Comparison of ENCODE assay signal across 20 cellular contexts in genomic region chr10:26792780-26793495, GRCh38.
DNase-seq lines count a peak whose midpoint lies in the region; ATAC-seq, FAIRE-seq and TF ChIP-seq lines count a peak whose summit lies in the region.
"Had no signal": no experiment of that assay in that cellular context is flagged by ENCODE, and none has a peak within 500 bp of the region (broad histone marks: within the 10 kb centered on the region; RNA-seq: fewer than 3 reads in every experiment).

No MANE protein-coding gene starts in this region.

- no peak overlapping the region for H3K9ac ChIP-seq in GM12878 (ENCODE audit: control insufficient read depth, insufficient read depth, low read length)
- H3K9ac ChIP-seq: KMS-11 had no signal

- TF ChIP-seq CTCF in GM12878 (IDR thresholded peaks at IDR 0.05 in 2 of 3, conservative IDR thresholded peaks at IDR 0.05 in 1 of 3; ENCODE audit: control insufficient read depth in 2 of 3, extremely low read depth in 1 of 3, insufficient read depth in 1 of 3, low read depth in 3 of 3, low read length in 3 of 3), result no peak

- no peak overlapping the region for H3K4me3 Mint-ChIP-seq in activated T-cell treated with anti-CD3 and anti-CD28 coated beads, Interleukin-2, amount 50 U/mL, for 72 hours
- H3K4me3 Mint-ChIP-seq: activated CD8-positive, alpha-beta memory T cell treated with anti-CD3 and anti-CD28 coated beads, Interleukin-2, amount 10 ng/mL, durations not matched to agents 7 days and 5 days; activated naive CD4-positive, alpha-beta T cell treated with anti-CD3 and anti-CD28 coated beads, Interleukin-2, amount 10 ng/mL, durations not matched to agents 7 days and 5 days; CD14-positive monocyte; endodermal cell; WTC11 had no signal

- ATAC-seq in activated T-cell treated with anti-CD3 and anti-CD28 coated beads, Interleukin-2, amount 50 U/mL, for 72 hours (replicated peaks in 1 of 2), result no peak
- ATAC-seq in GM12878 (no peak), GM18873 (IDR thresholded peaks at IDR 0.05; ENCODE audit: low FRiP score, unreplicated experiment) (no peak)
- ATAC-seq: activated CD8-positive, alpha-beta memory T cell treated with anti-CD3 and anti-CD28 coated beads, Interleukin-2, amount 10 ng/mL, durations not matched to agents 7 days and 5 days; gastroesophageal sphincter; psoas muscle; WTC11 had no signal

- TF ChIP-seq POLR2A in GM12878 (IDR thresholded peaks at IDR 0.05; ENCODE audit: low read depth, low read length), result no peak

- H3K36me3 Mint-ChIP-seq in activated T-cell treated with anti-CD3 and anti-CD28 coated beads, Interleukin-2, amount 50 U/mL, for 72 hours (ENCODE audit: insufficient read depth in 2 of 2), result peaks cover 4 to 14% of the 10 kb centered on the region in 2 donors

- peaks cover 27% of the 10 kb centered on the region for H3K4me1 Mint-ChIP-seq in activated T-cell treated with anti-CD3 and anti-CD28 coated beads, Interleukin-2, amount 50 U/mL, for 72 hours (ENCODE audit: low read depth)
- H3K4me1 Mint-ChIP-seq: endodermal cell had no signal

- DNase-seq in activated T-cell treated with anti-CD3 and anti-CD28 coated beads, Interleukin-2, amount 50 U/mL, for 72 hours, result no peak
- DNase-seq in activated T-cell treated with anti-CD3 and anti-CD28 coated beads, Interleukin-2, amount 50 U/mL, for 1 hour, result no peak
- DNase-seq in GM12878 (ENCODE audit: low read depth, low spot score), result no peak
- peak; percentile 60 for DNase-seq in medulla oblongata (ENCODE audit: extremely low spot score)
- DNase-seq in activated CD4-positive, alpha-beta T cell treated with anti-CD3 and anti-CD28 coated beads for 1 hour, result no peak
- DNase-seq in DMS53 treated with DMSO at 0.1 percent for 48 hours (lab: John Stamatoyannopoulos, UW; ENCODE audit: unreplicated experiment), result no peak
- DNase-seq: activated CD8-positive, alpha-beta memory T cell treated with anti-CD3 and anti-CD28 coated beads, Interleukin-2, amount 10 ng/mL, durations not matched to agents 7 days and 5 days; activated naive CD4-positive, alpha-beta T cell treated with anti-CD3 and anti-CD28 coated beads, Interleukin-2, amount 10 ng/mL, durations not matched to agents 7 days and 5 days; endodermal cell; NCI-H1436; NCI-H510A; psoas muscle; stimulated activated CD4-positive, alpha-beta T cell treated with anti-CD3 and anti-CD28 coated beads, Interleukin-15, amount 100 ng/mL, for 24 hours had no signal

- POLR2A ChIA-PET in GM12878 (lab: Charles Lee), result interaction anchor here (1.0 kb wide), 1 partner anchor 12 kb away, joined by 4 read pairs; no protein-coding TSS in a partner anchor

- 0 out of 2 replicates have a peak overlapping the region, but pooled peaks have one; percentile 27 for H3K4me2 ChIP-seq in GM12878 (ENCODE audit: control insufficient read depth, insufficient read depth)
- H3K4me2 ChIP-seq: KMS-11 had no signal

- H3K27ac ChIP-seq in GM12878 (ENCODE audit: control insufficient read depth, insufficient read depth) (peak overlapping the region; percentile 33), temporal lobe (ENCODE audit: low read depth, low read length) (peak overlapping the region; percentile 82)
- H3K27ac ChIP-seq: KMS-11, psoas muscle had no signal

- 96% methylated on average over 2 of the region's 2 CpGs for WGBS in GM12878 (ENCODE audit: insufficient coverage, insufficient replicate concordance, low lambda C conversion rate, missing lambda C conversion rate)

- no peaks in the 10 kb centered on the region for H3K27me3 ChIP-seq in GM12878 (replicated peaks in 1 of 2; ENCODE audit: control insufficient read depth in 2 of 2, insufficient read depth in 2 of 2, low read length in 1 of 2)
- H3K27me3 ChIP-seq: breast epithelium, gastroesophageal sphincter had no signal

- intact Hi-C loops in GM12878 (cut with micrococcal nuclease; ENCODE audit: unreplicated experiment), result no loop called here

- TF ChIP-seq RAD21 in GM12878 (IDR thresholded peaks at IDR 0.05; ENCODE audit: insufficient read depth, low read depth, low read length), result no peak

- peaks cover 33% of the 10 kb centered on the region for H3K9me3 ChIP-seq in GM12878 (replicated peaks; ENCODE audit: control insufficient read depth, insufficient read depth, low read length)
- H3K9me3 ChIP-seq: psoas muscle had no signal

- no peaks in the 10 kb centered on the region for H3K27me3 Mint-ChIP-seq in activated T-cell treated with anti-CD3 and anti-CD28 coated beads, Interleukin-2, amount 50 U/mL, for 72 hours (ENCODE audit: low read depth)
- H3K27me3 Mint-ChIP-seq: activated CD8-positive, alpha-beta memory T cell treated with anti-CD3 and anti-CD28 coated beads, Interleukin-2, amount 10 ng/mL, durations not matched to agents 7 days and 5 days; activated naive CD4-positive, alpha-beta T cell treated with anti-CD3 and anti-CD28 coated beads, Interleukin-2, amount 10 ng/mL, durations not matched to agents 7 days and 5 days had no signal

- no peak overlapping the region for H2AFZ ChIP-seq in GM12878 (ENCODE audit: control insufficient read depth, low read depth, low read length)

- H3K9me3 Mint-ChIP-seq in activated T-cell treated with anti-CD3 and anti-CD28 coated beads, Interleukin-2, amount 50 U/mL, for 72 hours, result peaks cover 0 to 2% of the 10 kb centered on the region in 2 donors

- no peak overlapping the region for H3K4me3 ChIP-seq in GM12878
- H3K4me3 ChIP-seq: breast epithelium, gastroesophageal sphincter, psoas muscle had no signal

- no TSS peak for BruUV-seq in GM12878 (replicated peaks; lab: Mats Ljungman, UMichigan)

- in situ Hi-C loops in GM12878 (cut with MboI), result no loop called here

- CTCF ChIA-PET in GM12878 (lab: Yijun Ruan, JAX), result interaction anchor here (0.7 to 1.4 kb wide), 4 partner anchors 9 to 66 kb away, joined by 3 to 4 read pairs (median 4); no protein-coding TSS in a partner anchor

- FAIRE-seq in GM12878 (lab: Jason Lieb, UNC), result peak; percentile 84

- peaks cover 90% of the 10 kb centered on the region for H3K79me2 ChIP-seq in GM12878 (ENCODE audit: control insufficient read depth, insufficient read depth, low read length)

- H3K27ac Mint-ChIP-seq in activated T-cell treated with anti-CD3 and anti-CD28 coated beads, Interleukin-2, amount 50 U/mL, for 72 hours, result peak overlapping the region; percentile 75
- H3K27ac Mint-ChIP-seq: activated CD8-positive, alpha-beta memory T cell treated with anti-CD3 and anti-CD28 coated beads, Interleukin-2, amount 10 ng/mL, durations not matched to agents 7 days and 5 days; activated naive CD4-positive, alpha-beta T cell treated with anti-CD3 and anti-CD28 coated beads, Interleukin-2, amount 10 ng/mL, durations not matched to agents 7 days and 5 days; endodermal cell; WTC11 had no signal

- TF ChIP-seq EP300 in GM12878 (IDR thresholded peaks at IDR 0.05; ENCODE audit: borderline replicate concordance in 1 of 2, control insufficient read depth in 1 of 2, low read depth in 2 of 2, low read length in 2 of 2), result no peak

- RAD21 ChIA-PET in GM12878 (lab: Charles Lee; ENCODE audit: unreplicated experiment), result interaction anchor here (1.1 to 1.3 kb wide), 2 partner anchors 10 to 69 kb away, joined by 3 to 4 read pairs; no protein-coding TSS in a partner anchor

- no peaks in the 10 kb centered on the region for H4K20me1 ChIP-seq in GM12878 (ENCODE audit: control insufficient read depth, insufficient read depth)

- H3K4me1 ChIP-seq in GM12878 (ENCODE audit: control insufficient read depth, insufficient read depth, low read length), result peaks cover 10% of the 10 kb centered on the region; the same call in 1 of the 2 replicates
- H3K4me1 ChIP-seq: breast epithelium, psoas muscle had no signal

- SMC1A ChIA-PET in GM12878 (lab: Charles Lee; ENCODE audit: uncharacterized antibody, unreplicated experiment), result interaction anchor here (0.7 to 2.4 kb wide), 6 partner anchors 9 to 67 kb away, joined by 3 to 8 read pairs (median 4); no protein-coding TSS in a partner anchor

- peaks cover 2 to 6% of the 10 kb centered on the region in 2 experiments; a peak in 3 of 4 replicates for H3K36me3 ChIP-seq in GM12878 (ENCODE audit: control insufficient read depth in 2 of 2, insufficient read depth in 2 of 2, low read length in 1 of 2)
- H3K36me3 ChIP-seq: breast epithelium, gastroesophageal sphincter had no signal

TF ChIP-seq in GM12878, 131 proteins besides CTCF, POLR2A, EP300 and RAD21:
- TF ChIP-seq TCF7 (IDR thresholded peaks at IDR 0.05; ENCODE audit: borderline replicate concordance), result no peak
- no peak for TF ChIP-seq MYC (IDR thresholded peaks at IDR 0.05; ENCODE audit: insufficient read depth, insufficient read length, insufficient replicate concordance, low read length, severe bottlenecking)
- TF ChIP-seq STAT1 (conservative IDR thresholded peaks at IDR 0.05), result no peak
- no peak for TF ChIP-seq FOXM1 (IDR thresholded peaks at IDR 0.05; ENCODE audit: low read depth, low read length)
- no peak for TF ChIP-seq POU2F2 (IDR thresholded peaks at IDR 0.05; ENCODE audit: borderline replicate concordance, low read depth, low read length)
- TF ChIP-seq CHD1 (IDR thresholded peaks at IDR 0.05; ENCODE audit: low read depth, low read length), result no peak
- no peak for TF ChIP-seq ASH2L (IDR thresholded peaks at IDR 0.05; ENCODE audit: borderline replicate concordance, low read depth)
- TF ChIP-seq RB1 (IDR thresholded peaks at IDR 0.05; ENCODE audit: borderline replicate concordance), result no peak
- TF ChIP-seq BRCA1 (IDR thresholded peaks at IDR 0.05; ENCODE audit: low read depth, low read length), result no peak
- TF ChIP-seq, protein P1, sequence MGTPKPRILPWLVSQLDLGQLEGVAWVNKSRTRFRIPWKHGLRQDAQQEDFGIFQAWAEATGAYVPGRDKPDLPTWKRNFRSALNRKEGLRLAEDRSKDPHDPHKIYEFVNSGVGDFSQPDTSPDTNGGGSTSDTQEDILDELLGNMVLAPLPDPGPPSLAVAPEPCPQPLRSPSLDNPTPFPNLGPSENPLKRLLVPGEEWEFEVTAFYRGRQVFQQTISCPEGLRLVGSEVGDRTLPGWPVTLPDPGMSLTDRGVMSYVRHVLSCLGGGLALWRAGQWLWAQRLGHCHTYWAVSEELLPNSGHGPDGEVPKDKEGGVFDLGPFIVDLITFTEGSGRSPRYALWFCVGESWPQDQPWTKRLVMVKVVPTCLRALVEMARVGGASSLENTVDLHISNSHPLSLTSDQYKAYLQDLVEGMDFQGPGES (IDR thresholded peaks at IDR 0.05), result no peak
- TF ChIP-seq CBX3 (IDR thresholded peaks at IDR 0.05; ENCODE audit: borderline replicate concordance, low read depth), result no peak
- TF ChIP-seq ZNF274 (IDR thresholded peaks at IDR 0.05; ENCODE audit: insufficient read depth, insufficient read length), result no peak
- no peak for TF ChIP-seq IKZF1 (conservative IDR thresholded peaks at IDR 0.05)
